ENCODE assay signal across 8 cellular contexts in the genomic region with DNA sequence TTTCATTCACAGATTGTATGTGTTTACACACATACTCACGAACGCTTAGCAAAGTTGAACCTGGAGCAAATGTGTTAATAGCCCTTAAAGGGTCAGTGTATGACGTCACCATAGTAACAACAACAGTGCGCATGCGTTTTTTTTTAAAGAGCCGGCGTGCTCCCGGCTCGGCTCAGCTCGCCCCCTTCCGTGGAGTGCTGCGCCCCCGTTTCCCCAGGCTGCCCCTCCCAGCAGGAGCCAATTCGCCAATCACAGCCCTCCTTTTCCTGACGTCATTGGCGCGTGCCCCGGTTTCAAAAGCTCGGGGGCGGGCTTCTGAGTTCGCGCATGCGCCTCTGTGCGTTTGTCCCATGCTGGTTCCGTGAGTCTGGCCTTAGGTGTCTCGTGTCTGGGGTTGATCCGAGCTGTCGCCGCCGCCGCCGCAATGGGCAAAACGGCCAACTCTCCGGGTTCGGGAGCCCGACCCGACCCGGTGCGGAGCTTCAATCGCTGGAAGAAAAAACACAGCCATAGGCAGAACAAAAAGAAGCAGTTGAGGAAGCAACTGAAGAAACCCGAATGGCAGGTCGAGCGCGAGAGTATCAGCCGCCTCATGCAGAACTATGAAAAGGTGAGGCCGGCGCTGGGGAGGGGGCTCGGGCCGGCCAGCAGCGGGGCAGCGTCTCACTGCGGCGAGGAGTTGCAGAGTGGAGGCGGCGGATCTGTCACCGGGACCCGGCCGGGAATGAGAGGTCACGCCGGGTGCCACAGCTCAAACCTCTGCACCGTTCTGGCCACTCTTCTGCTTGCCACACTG. TPM values are rescaled to one million over a fixed set of nuclear protein-coding genes. Genes with fewer than 3 reads are reported as not detected.
DNase-seq lines count a peak whose midpoint lies in the region; ATAC-seq and TF ChIP-seq lines count a peak whose summit lies in the region.

Gene DDX10 (plus strand): TSS at position 340 of the 796 bp plus-strand sequence. CDS start 85 bp downstream, at position 425.

- H3K36me3 ChIP-seq in GM23338 (ENCODE audit: insufficient read depth) (0 out of 2 replicates have a peak, but pooled peaks cover 5% of the 10 kb centered on the region), fibroblast of lung (ENCODE audit: control insufficient read depth, insufficient read depth, low read length) (no peaks in the 10 kb centered on the region)
- no peaks in the 10 kb centered on the region for H3K36me3 ChIP-seq in naive thymus-derived CD4-positive, alpha-beta T cell (ENCODE audit: control insufficient read depth in 2 of 3, insufficient read depth in 3 of 3, low read length in 3 of 3)

- peaks cover 2% of the 10 kb centered on the region; the same call in 1 of the 3 replicates for H3K9me3 Mint-ChIP-seq in GM23338
- H3K9me3 Mint-ChIP-seq in naive thymus-derived CD4-positive, alpha-beta T cell, result peaks cover 0 to 6% (median 0%) of the 10 kb centered on the region in 11 donors
- no peaks in the 10 kb centered on the region for H3K9me3 Mint-ChIP-seq in stimulated activated naive B cell treated with anti-CD40 and anti-IgM and Interleukin-4, amounts not matched to agents 10 μg/mL and 1 μg/mL and 100 μg/mL, for 72 hours

- H3K27ac ChIP-seq in GM23338 (ENCODE audit: low read depth) (no peak within 1 kb of the TSS), fibroblast of lung (ENCODE audit: insufficient read depth, low read length) (peak within 1 kb of the TSS; percentile 64)
- H3K27ac ChIP-seq in naive thymus-derived CD4-positive, alpha-beta T cell (ENCODE audit: low read depth, low read length), result peak within 1 kb of the TSS; percentile 77

- H3K36me3 Mint-ChIP-seq in GM23338 (ENCODE audit: low read depth), result peaks cover 17% of the 10 kb centered on the region
- H3K36me3 Mint-ChIP-seq in naive thymus-derived CD4-positive, alpha-beta T cell, result peaks cover 0 to 14% (median 6%) of the 10 kb centered on the region in 5 donors
- H3K36me3 Mint-ChIP-seq in stimulated activated naive B cell treated with anti-CD40 and anti-IgM and Interleukin-4, amounts not matched to agents 10 μg/mL and 1 μg/mL and 100 μg/mL, for 72 hours, result peaks cover 16 to 31% of the 10 kb centered on the region in 2 donors

- ATAC-seq in GM23338, result peak; percentile 90
- peak; percentile 99 for ATAC-seq in naive thymus-derived CD4-positive, alpha-beta T cell
- ATAC-seq in stimulated activated naive B cell treated with anti-CD40 and anti-IgM and Interleukin-4, amounts not matched to agents 10 μg/mL and 1 μg/mL and 100 μg/mL, for 72 hours (replicated peaks), result peak; percentile 97 to 99

- H4K20me1 ChIP-seq in GM23338 (replicated peaks; ENCODE audit: insufficient read depth) (peaks cover 5% of the 10 kb centered on the region; the same call in 1 of the 2 replicates), fibroblast of lung (ENCODE audit: control insufficient read depth, extremely low read depth, insufficient read depth, low read length) (no peaks in the 10 kb centered on the region)

- TF ChIP-seq CTCF in GM23338 (conservative IDR thresholded peaks at IDR 0.05; ENCODE audit: low read depth in 2 of 2) (peak in 1 of 2 experiments; percentile 22; a peak in 1 of 4 replicates), fibroblast of lung (conservative IDR thresholded peaks at IDR 0.05 in 1 of 2, IDR thresholded peaks at IDR 0.05 in 1 of 2; ENCODE audit: low read depth in 1 of 2, low read length in 2 of 2) (peak in 1 of 2 donors; percentile 26)

- POLR2A ChIA-PET in naive thymus-derived CD4-positive, alpha-beta T cell (lab: Charles Lee), result interaction anchor here (0.6 to 1.6 kb wide), 7 partner anchors 11 to 656 kb away, joined by 3 to 10 read pairs (median 4); partner anchors contain the start of genes C11orf65, CUL5 and EXPH5

- peaks cover 10% of the 10 kb centered on the region for H3K4me1 ChIP-seq in GM23338 (ENCODE audit: insufficient read depth)
- peaks cover 3% of the 10 kb centered on the region for H3K4me1 ChIP-seq in fibroblast of lung (ENCODE audit: control insufficient read depth, extremely low read depth, insufficient read depth, low read length)
- H3K4me1 ChIP-seq in naive thymus-derived CD4-positive, alpha-beta T cell (ENCODE audit: control insufficient read depth in 2 of 2, insufficient read depth in 2 of 2, low read length in 2 of 2), result peaks cover 18 to 22% of the 10 kb centered on the region in 2 donors

- H3K4me3 ChIP-seq in GM23338 (peak within 1 kb of the TSS; percentile 68), fibroblast of lung (replicated peaks in 1 of 4; ENCODE audit: control extremely low read depth in 1 of 4, insufficient read depth in 1 of 4, low read depth in 3 of 4, low read length in 4 of 4) (peak within 1 kb of the TSS; percentile 69 to 94 (median 84))
- H3K4me3 ChIP-seq in naive thymus-derived CD4-positive, alpha-beta T cell (ENCODE audit: low read length), result peak within 1 kb of the TSS; percentile 80

- H2AFZ ChIP-seq in GM23338 (peak within 1 kb of the TSS; percentile 61), fibroblast of lung (ENCODE audit: low read length) (peak within 1 kb of the TSS; percentile 77)

- no peaks in the 10 kb centered on the region for H3K9me3 ChIP-seq in fibroblast of lung (ENCODE audit: control insufficient read depth, insufficient read depth, low read depth, low read length)
- H3K9me3 ChIP-seq in naive thymus-derived CD4-positive, alpha-beta T cell (ENCODE audit: control insufficient read depth in 2 of 3, low read length in 3 of 3), result no peaks in the 10 kb centered on the region

- H3K27ac Mint-ChIP-seq in GM23338, result peak within 1 kb of the TSS; percentile 100
- peak within 1 kb of the TSS; percentile 79 to 100 (median 97) for H3K27ac Mint-ChIP-seq in naive thymus-derived CD4-positive, alpha-beta T cell
- H3K27ac Mint-ChIP-seq in stimulated activated naive B cell treated with anti-CD40 and anti-IgM and Interleukin-4, amounts not matched to agents 10 μg/mL and 1 μg/mL and 100 μg/mL, for 72 hours, result peak within 1 kb of the TSS; percentile 99

- H3K4me3 Mint-ChIP-seq in GM23338, result peak within 1 kb of the TSS; percentile 100
- peak within 1 kb of the TSS; percentile 91 to 100 (median 100) for H3K4me3 Mint-ChIP-seq in naive thymus-derived CD4-positive, alpha-beta T cell
- H3K4me3 Mint-ChIP-seq in stimulated activated naive B cell treated with anti-CD40 and anti-IgM and Interleukin-4, amounts not matched to agents 10 μg/mL and 1 μg/mL and 100 μg/mL, for 72 hours, result peak within 1 kb of the TSS; percentile 100

- H3K27me3 ChIP-seq in GM23338 (ENCODE audit: insufficient read depth), result no peaks in the 10 kb centered on the region
- no peaks in the 10 kb centered on the region for H3K27me3 ChIP-seq in fibroblast of lung (ENCODE audit: control insufficient read depth, insufficient read depth, low read length)
- H3K27me3 ChIP-seq in naive thymus-derived CD4-positive, alpha-beta T cell (ENCODE audit: control insufficient read depth in 2 of 2, insufficient read depth in 2 of 2, low read length in 2 of 2), result no peaks in the 10 kb centered on the region

- peaks cover 6% of the 10 kb centered on the region; the same call in 1 of the 2 replicates for H3K9me2 ChIP-seq in GM23338 (ENCODE audit: insufficient read depth)

- CTCF ChIA-PET in naive thymus-derived CD4-positive, alpha-beta T cell (lab: Charles Lee), result interaction anchor here (0.9 to 1.5 kb wide), 3 partner anchors 17 to 656 kb away, joined by 3 to 7 read pairs (median 4); partner anchors contain the start of gene CUL5

- DNase-seq in Daoy (ENCODE audit: low read depth), result peak; percentile 98
- peak; percentile 99 for DNase-seq in GM23338 (ENCODE audit: low spot score)
- peak; percentile 98 for DNase-seq in LHCN-M2 (ENCODE audit: low read depth)
- DNase-seq in RPMI8226, result peak; percentile 99
- DNase-seq in activated T-helper 1 cell treated with anti-CD3 and anti-CD28 coated beads, Interleukin-2, amount 50 U/mL, for 16 hours (ENCODE audit: low read depth in 1 of 2, low spot score in 1 of 2), result peak; percentile 95 to 97
- peak; percentile 96 to 98 for DNase-seq in fibroblast of lung (ENCODE audit: low read depth in 2 of 2)
- peak; percentile 95 to 99 (median 98) for DNase-seq in naive thymus-derived CD4-positive, alpha-beta T cell
- peak; percentile 97 for DNase-seq in stimulated activated naive B cell treated with anti-CD40 and anti-IgM and Interleukin-4, amounts not matched to agents 10 μg/mL and 1 μg/mL and 100 μg/mL, for 72 hours

- H3K4me2 ChIP-seq in GM23338 (peak within 1 kb of the TSS; percentile 94), fibroblast of lung (ENCODE audit: extremely low read depth, insufficient read depth, low read length) (peak within 1 kb of the TSS; percentile 96)

- intact Hi-C loops in naive thymus-derived CD4-positive, alpha-beta T cell (cut with micrococcal nuclease), result loop anchor here (1.0 to 10.0 kb wide), 16 partner anchors 9 to 1208 kb away; partner anchors contain the start of genes ACAT1 (in 2 of the 2), ALKBH8 (in 2 of the 2), C11orf65 (in 2 of the 2) and EXPH5 (in 2 of the 2)

- no peaks in the 10 kb centered on the region for H3F3A ChIP-seq in GM23338 (replicated peaks; ENCODE audit: low read depth)

- H3K9ac ChIP-seq in fibroblast of lung (ENCODE audit: insufficient read depth, low read length), result peak within 1 kb of the TSS; percentile 68

- peaks cover 17% of the 10 kb centered on the region for H3K4me1 Mint-ChIP-seq in GM23338
- peaks cover 24 to 56% (median 47%) of the 10 kb centered on the region in 7 donors for H3K4me1 Mint-ChIP-seq in naive thymus-derived CD4-positive, alpha-beta T cell
- H3K4me1 Mint-ChIP-seq in stimulated activated naive B cell treated with anti-CD40 and anti-IgM and Interleukin-4, amounts not matched to agents 10 μg/mL and 1 μg/mL and 100 μg/mL, for 72 hours, result peaks cover 28 to 46% of the 10 kb centered on the region in 2 donors

- H3K79me2 ChIP-seq in GM23338 (replicated peaks; ENCODE audit: insufficient read depth), result peaks cover 49% of the 10 kb centered on the region
- H3K79me2 ChIP-seq in fibroblast of lung (ENCODE audit: control insufficient read depth, insufficient read depth, low read length), result peaks cover 43% of the 10 kb centered on the region

- peaks cover 7% of the 10 kb centered on the region for H3K27me3 Mint-ChIP-seq in GM23338 (ENCODE audit: insufficient read depth, low read depth, poor library complexity)
- peaks cover 0 to 9% (median 0%) of the 10 kb centered on the region in 5 donors for H3K27me3 Mint-ChIP-seq in naive thymus-derived CD4-positive, alpha-beta T cell
- peaks cover 0 to 7% of the 10 kb centered on the region in 2 donors for H3K27me3 Mint-ChIP-seq in stimulated activated naive B cell treated with anti-CD40 and anti-IgM and Interleukin-4, amounts not matched to agents 10 μg/mL and 1 μg/mL and 100 μg/mL, for 72 hours

RNA-seq across cellular contexts. Expression of gene DDX10, which starts in this region (rescaled TPM):
- total RNA-seq in Daoy (2014; rRNA removed; shearing (Covaris generic)), result 34.7 and 35.8 TPM in 2 replicates
- total RNA-seq in GM23338 (2014; rRNA removed; shearing (Covaris generic)), result 32.4 and 35.1 TPM in 2 replicates
- 33.5 and 37.8 TPM in 2 replicates for polyA plus RNA-seq in GM23338 (2016; fragmentation: Nextera tagmentation; extraction: Ambion mirVana)
- 27.8 and 28.5 TPM in 2 replicates for total RNA-seq in LHCN-M2 (2014; rRNA removed)
- 10.5 TPM for polyA plus RNA-seq in LHCN-M2 (2012)
- 18.5 and 20.3 TPM in 2 replicates for total RNA-seq in fibroblast of lung
- 20.7 and 27.7 TPM in 2 replicates for polyA plus RNA-seq in fibroblast of lung
- polyA plus RNA-seq in fibroblast of lung (2012), result 12.6 and 17.5 TPM in 2 replicates
- 21.6 and 33.7 TPM in 2 replicates for polyA minus RNA-seq in fibroblast of lung (ENCODE audit: low replicate concordance)
- total RNA-seq in naive thymus-derived CD4-positive, alpha-beta T cell, result 10 to 100 TPM; 16.7 to 34.6 (median 22.8) TPM
- polyA plus RNA-seq in naive thymus-derived CD4-positive, alpha-beta T cell, result 10 to 100 TPM; 14.8 to 16.7 TPM
